8 cellular contexts compared by ENCODE assay signal in genomic region chr2:177392373-177393246, GRCh38. TPM values are rescaled to one million over a fixed set of nuclear protein-coding genes. Genes with fewer than 3 reads are reported as not detected.
DNase-seq lines count a peak whose midpoint lies in the region; ATAC-seq, FAIRE-seq and TF ChIP-seq lines count a peak whose summit lies in the region.

TSS of gene AGPS (plus strand) at chr2:177392773. CDS start at chr2:177392790, 17 bp downstream.

- peak within 1 kb of the TSS; percentile 91 for H3K27ac Mint-ChIP-seq in astrocyte (ENCODE audit: unreplicated experiment)

- peak within 1 kb of the TSS; percentile 93 for H2AFZ ChIP-seq in astrocyte (ENCODE audit: low read depth, low read length)

- no peaks in the 10 kb centered on the region for H3K9me3 Mint-ChIP-seq in astrocyte (ENCODE audit: unreplicated experiment)

- H3K4me1 Mint-ChIP-seq in astrocyte (ENCODE audit: low read depth, unreplicated experiment): peaks cover 36% of the 10 kb centered on the region

- peak within 1 kb of the TSS; percentile 71 for H3K4me3 ChIP-seq in astrocyte (ENCODE audit: insufficient read depth, low read depth, low read length)

- peaks cover 25% of the 10 kb centered on the region for H3K4me1 ChIP-seq in astrocyte (ENCODE audit: insufficient read depth, low read length)

- peak within 1 kb of the TSS; percentile 55 for H3K27ac ChIP-seq in astrocyte (ENCODE audit: low read depth, low read length)

- no peak for TF ChIP-seq CTCF in GM13976 (IDR thresholded peaks at IDR 0.05; ENCODE audit: borderline replicate concordance, control extremely low read depth, extremely low read depth, insufficient read depth, missing control alignments)
- TF ChIP-seq CTCF in astrocyte (IDR thresholded peaks at IDR 0.05; ENCODE audit: insufficient read depth, low read depth, low read length): no peak

- peaks cover 39% of the 10 kb centered on the region for H3K79me2 ChIP-seq in astrocyte (ENCODE audit: insufficient read depth, low read length)

- H3K9me3 ChIP-seq in astrocyte (ENCODE audit: insufficient read depth, low read depth, low read length): no peaks in the 10 kb centered on the region

- H4K20me1 ChIP-seq in astrocyte (ENCODE audit: insufficient read depth, low read length): no peaks in the 10 kb centered on the region

- no peaks in the 10 kb centered on the region for H3K36me3 ChIP-seq in astrocyte (ENCODE audit: insufficient read depth, low read length)

- no peaks in the 10 kb centered on the region for H3K27me3 ChIP-seq in astrocyte (ENCODE audit: insufficient read depth, low read length)

- in situ Hi-C loops in GM13976 (cut with MboI; ENCODE audit: low sequenced_read_pairs, unreplicated experiment): no loop called here

- H3K4me3 Mint-ChIP-seq in astrocyte (ENCODE audit: unreplicated experiment): peak within 1 kb of the TSS; percentile 97

- no peaks in the 10 kb centered on the region for H3K27me3 Mint-ChIP-seq in astrocyte (ENCODE audit: low read depth, unreplicated experiment)

- H3K9ac ChIP-seq in astrocyte (ENCODE audit: low read length): peak within 1 kb of the TSS; percentile 86

- intact Hi-C loops in sciatic nerve (cut with DNase I): no loop called here

- DNase-seq in GM13976 (ENCODE audit: low spot score): peak; percentile 91
- DNase-seq in NCI-H1105 (lab: John Stamatoyannopoulos, UW): peak; percentile 72
- peak; percentile 56 for DNase-seq in T-helper 22 cell (ENCODE audit: low read depth)
- DNase-seq in astrocyte (ENCODE audit: low read depth): peak; percentile 72
- peak in 50 of 51 donors; percentile 10 to 85 (median 66) for DNase-seq in hypothalamus (lab: John Stamatoyannopoulos, UW)
- DNase-seq in sciatic nerve (ENCODE audit: low spot score): peak; percentile 84
- DNase-seq in cortex of kidney (lab: John Stamatoyannopoulos, UW): no peak

- no peak for FAIRE-seq in astrocyte (lab: Jason Lieb, UNC)

- H3K36me3 Mint-ChIP-seq in astrocyte (ENCODE audit: low read depth, unreplicated experiment): no peaks in the 10 kb centered on the region

- ATAC-seq in HG02642 (IDR thresholded peaks at IDR 0.05; ENCODE audit: poor library complexity, unreplicated experiment) (peak; percentile 94), sciatic nerve (peak; percentile 94)

- peak within 1 kb of the TSS; percentile 86 for H3K4me2 ChIP-seq in astrocyte (ENCODE audit: low read length)

RNA-seq across cellular contexts. Expression of gene AGPS, which starts in this region (rescaled TPM):
- 66.2 and 68.1 TPM in 2 replicates for total RNA-seq in astrocyte
- total RNA-seq in sciatic nerve: 44.2 TPM
